11 cellular contexts compared by ENCODE assay signal in genomic region chr6:25193147-25193864, GRCh38.
DNase-seq lines count a peak whose midpoint lies in the region; ATAC-seq and TF ChIP-seq lines count a peak whose summit lies in the region.
"Had no signal": no experiment of that assay in that cellular context is flagged by ENCODE, and none has a peak within 500 bp of the region (broad histone marks: within the 10 kb centered on the region; RNA-seq: fewer than 3 reads in every experiment).

No MANE protein-coding gene starts in this region.

- CTCF ChIA-PET in activated CD4-positive, alpha-beta memory T cell treated with anti-CD3 and anti-CD28 coated beads for 36 hours (lab: Charles Lee): interaction anchor here (0.9 to 1.0 kb wide), 2 partner anchors 30 to 297 kb away, joined by 3 to 4 read pairs; no protein-coding TSS in a partner anchor

- no peak overlapping the region for H3K4me3 ChIP-seq in duodenal mucosa (ENCODE audit: low read depth in 1 of 2, low read length in 2 of 2)
- peak overlapping the region in 1 of 2 donors; percentile 10 for H3K4me3 ChIP-seq in aorta (ENCODE audit: low read length in 2 of 2)

- POLR2A ChIA-PET in activated CD4-positive, alpha-beta memory T cell treated with anti-CD3 and anti-CD28 coated beads for 36 hours (lab: Charles Lee): no interaction called here

- H3K9me3 ChIP-seq in duodenal mucosa (ENCODE audit: control insufficient read depth in 1 of 2, low read length in 2 of 2) (no peaks in the 10 kb centered on the region), aorta (ENCODE audit: control insufficient read depth, low read length) (no peaks in the 10 kb centered on the region)

- H3K27ac Mint-ChIP-seq in mesothelial cell of epicardium: peak overlapping the region; percentile 89
- H3K27ac Mint-ChIP-seq in activated CD4-positive, alpha-beta memory T cell treated with anti-CD3 and anti-CD28 coated beads for 36 hours: no peak overlapping the region
- H3K27ac Mint-ChIP-seq: B cell had no signal

- 6 to 11% methylated on average over 8 of the region's 8 CpGs for WGBS in aorta, 2 donors

- no peaks in the 10 kb centered on the region for H3K36me3 Mint-ChIP-seq in mesothelial cell of epicardium
- no peaks in the 10 kb centered on the region for H3K36me3 Mint-ChIP-seq in activated CD4-positive, alpha-beta memory T cell treated with anti-CD3 and anti-CD28 coated beads for 36 hours

- peak overlapping the region; percentile 26 for H3K27ac ChIP-seq in duodenal mucosa (ENCODE audit: low read depth, low read length)
- peak overlapping the region; percentile 41 to 69 for H3K27ac ChIP-seq in aorta (ENCODE audit: low read depth in 1 of 2, low read length in 2 of 2)

- peaks cover 20% of the 10 kb centered on the region for H3K4me1 Mint-ChIP-seq in mesothelial cell of epicardium
- no peaks in the 10 kb centered on the region for H3K4me1 Mint-ChIP-seq in activated CD4-positive, alpha-beta memory T cell treated with anti-CD3 and anti-CD28 coated beads for 36 hours (ENCODE audit: low read depth)
- H3K4me1 Mint-ChIP-seq: B cell had no signal

- peak; percentile 87 for ATAC-seq in Right ventricle myocardium inferior
- ATAC-seq in aorta (ENCODE audit: low FRiP score): peak; percentile 92

- H3K4me1 ChIP-seq in duodenal mucosa (ENCODE audit: control insufficient read depth in 1 of 2, insufficient read depth in 2 of 2, low read length in 2 of 2): peaks cover 0 to 4% of the 10 kb centered on the region in 2 donors
- peaks cover 6 to 9% of the 10 kb centered on the region in 2 donors for H3K4me1 ChIP-seq in aorta (ENCODE audit: control insufficient read depth in 1 of 2, insufficient read depth in 2 of 2, low read length in 2 of 2)

- no peaks in the 10 kb centered on the region for H3K27me3 Mint-ChIP-seq in mesothelial cell of epicardium (ENCODE audit: low read depth)
- H3K27me3 Mint-ChIP-seq in activated CD4-positive, alpha-beta memory T cell treated with anti-CD3 and anti-CD28 coated beads for 36 hours: peaks cover 11% of the 10 kb centered on the region

- H3K4me3 Mint-ChIP-seq in mesothelial cell of epicardium: peak overlapping the region; percentile 43
- H3K4me3 Mint-ChIP-seq in activated CD4-positive, alpha-beta memory T cell treated with anti-CD3 and anti-CD28 coated beads for 36 hours: no peak overlapping the region
- H3K4me3 Mint-ChIP-seq: B cell had no signal

- no peak for DNase-seq in Right ventricle myocardium inferior (ENCODE audit: missing footprints)
- no peak for DNase-seq in cardiac septum (ENCODE audit: low spot score)
- no peak for DNase-seq in mesothelial cell of epicardium (ENCODE audit: low spot score in 2 of 2, unreplicated experiment in 2 of 2)
- DNase-seq in aorta: no peak
- no peak for DNase-seq in NCI-H345 (lab: John Stamatoyannopoulos, UW)
- DNase-seq in activated CD4-positive, alpha-beta memory T cell treated with anti-CD3 and anti-CD28 coated beads for 36 hours: no peak
- no peak for DNase-seq in putamen (ENCODE audit: low spot score)
- DNase-seq: midbrain, NCI-H1417 had no signal

- H3K9ac ChIP-seq in duodenal mucosa (ENCODE audit: low read depth in 1 of 2, low read length in 2 of 2): no peak overlapping the region

- H3K27me3 ChIP-seq in duodenal mucosa (ENCODE audit: control insufficient read depth in 1 of 2, insufficient read depth in 2 of 2, low read length in 2 of 2): no peaks in the 10 kb centered on the region
- H3K27me3 ChIP-seq in aorta (ENCODE audit: control insufficient read depth in 1 of 2, insufficient read depth in 2 of 2, low read length in 1 of 2): no peaks in the 10 kb centered on the region

- H3K36me3 ChIP-seq in duodenal mucosa (ENCODE audit: control insufficient read depth in 1 of 2, insufficient read depth in 2 of 2, low read length in 2 of 2) (no peaks in the 10 kb centered on the region), aorta (ENCODE audit: control insufficient read depth in 1 of 2, insufficient read depth in 2 of 2, low read length in 1 of 2) (no peaks in the 10 kb centered on the region)

- intact Hi-C loops in Right ventricle myocardium inferior (cut with DNase I) (loop anchor here (5.0 kb wide), 1 partner anchor 56 kb away; no protein-coding TSS in a partner anchor), cardiac septum (cut with DNase I) (loop anchor here (5.0 kb wide), 1 partner anchor 56 kb away; no protein-coding TSS in a partner anchor), aorta (cut with DNase I) (loop anchor here in 1 of 2 donors (5.0 kb wide), 1 partner anchor 56 kb away; no protein-coding TSS in a partner anchor)
- intact Hi-C loops in activated CD4-positive, alpha-beta memory T cell treated with anti-CD3 and anti-CD28 coated beads for 36 hours (cut with micrococcal nuclease): no loop called here

- H3K9me3 Mint-ChIP-seq in mesothelial cell of epicardium: peaks cover 8% of the 10 kb centered on the region
- no peaks in the 10 kb centered on the region for H3K9me3 Mint-ChIP-seq in activated CD4-positive, alpha-beta memory T cell treated with anti-CD3 and anti-CD28 coated beads for 36 hours

- no peak for TF ChIP-seq CTCF in mesothelial cell of epicardium (IDR thresholded peaks at IDR 0.05; ENCODE audit: unreplicated experiment)
